ENCODE assay signal across 8 cellular contexts in the genomic region with DNA sequence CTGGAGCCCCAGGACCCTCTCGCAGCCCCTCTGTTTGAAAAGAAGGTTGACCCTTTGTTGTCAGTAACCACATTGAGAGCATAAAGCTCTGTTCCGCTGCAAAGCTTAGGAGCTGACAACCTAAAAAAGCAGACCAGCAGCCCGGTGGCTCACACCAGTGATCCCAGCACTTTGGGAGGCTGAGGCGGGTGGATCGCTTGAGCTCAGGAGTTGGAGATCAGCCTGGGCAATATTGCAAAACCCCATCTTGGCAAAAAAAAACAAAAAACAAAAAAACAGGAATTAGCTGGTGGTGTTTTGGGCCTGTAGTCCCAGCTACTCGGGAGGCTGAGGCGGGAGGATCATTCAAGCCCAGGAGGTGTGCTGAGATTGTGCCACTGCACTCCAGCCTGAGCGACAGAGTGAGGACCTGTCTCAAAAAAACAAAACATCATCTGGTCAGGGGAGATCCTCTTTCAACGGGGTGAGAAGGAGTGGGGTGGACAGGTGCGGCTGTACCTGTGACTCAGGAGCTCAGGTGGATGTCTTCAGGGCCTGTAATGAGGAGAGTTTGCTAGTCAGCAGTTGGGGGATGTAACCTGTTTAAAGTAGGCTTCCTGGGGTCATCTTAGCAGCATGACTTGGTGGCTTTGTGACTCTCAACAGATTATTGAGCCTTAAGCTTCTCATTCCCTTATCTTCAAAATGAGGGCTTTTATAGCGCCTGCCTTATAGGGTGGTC. TPM values are rescaled to one million over a fixed set of nuclear protein-coding genes. Genes with fewer than 3 reads are reported as not detected.
A peak's percentile ranks its signal among the peaks of the same experiment; 100 is the strongest.
DNase-seq lines count a peak whose midpoint lies in the region; ATAC-seq and TF ChIP-seq lines count a peak whose summit lies in the region.

No MANE protein-coding gene starts in this region.

- no peak for DNase-seq in Peyer's patch
- DNase-seq in fibroblast of mammary gland (ENCODE audit: low read depth) = no peak
- no peak for DNase-seq in prostate gland (ENCODE audit: low spot score)
- no peak for DNase-seq in SW480 (ENCODE audit: low spot score)
- DNase-seq in SIG-M5 treated with dmso at 0.1 percent for 504 hours (lab: John Stamatoyannopoulos, UW; ENCODE audit: unreplicated experiment) = no peak
- no peak for DNase-seq in DMS 273 (lab: John Stamatoyannopoulos, UW; ENCODE audit: unreplicated experiment)
- DNase-seq in activated gamma-delta T cell (lab: John Stamatoyannopoulos, UW) = no peak

- H3K4me1 ChIP-seq in Peyer's patch = peaks cover 0 to 7% (median 2%) of the 10 kb centered on the region in 4 donors
- no peaks in the 10 kb centered on the region for H3K4me1 ChIP-seq in prostate gland (replicated peaks)

- intact Hi-C loops in prostate gland (cut with DNase I) = no loop called here

- H3K36me3 ChIP-seq in Peyer's patch = peaks cover 0 to 34% (median 0%) of the 10 kb centered on the region in 3 donors
- H3K36me3 ChIP-seq in prostate gland = peaks cover 0 to 11% of the 10 kb centered on the region in 2 donors

- no peak for TF ChIP-seq CTCF in Peyer's patch (IDR thresholded peaks at IDR 0.05)
- TF ChIP-seq CTCF in fibroblast of mammary gland (conservative IDR thresholded peaks at IDR 0.05; ENCODE audit: control insufficient read depth, insufficient read depth, low read depth, low read length) = no peak
- TF ChIP-seq CTCF in prostate gland (IDR thresholded peaks at IDR 0.05) = no peak

- no peaks in the 10 kb centered on the region for H3K27me3 ChIP-seq in Peyer's patch
- no peaks in the 10 kb centered on the region for H3K27me3 ChIP-seq in prostate gland (replicated peaks; ENCODE audit: insufficient read depth)

- peak overlapping the region; percentile 31 to 57 (median 48) for H3K4me3 ChIP-seq in Peyer's patch
- peak overlapping the region; percentile 44 for H3K4me3 ChIP-seq in fibroblast of mammary gland (ENCODE audit: control insufficient read depth, low read depth, low read length)
- H3K4me3 ChIP-seq in prostate gland = peak overlapping the region; percentile 34 to 39

- no peak for TF ChIP-seq POLR2A in GM18505 (IDR thresholded peaks at IDR 0.05; ENCODE audit: borderline replicate concordance, extremely low read depth, insufficient read depth, insufficient read length)
- no peak for TF ChIP-seq POLR2A in Peyer's patch (IDR thresholded peaks at IDR 0.05)
- TF ChIP-seq POLR2A in prostate gland (IDR thresholded peaks at IDR 0.05) = no peak

- ATAC-seq in GM18505 (IDR thresholded peaks at IDR 0.05; ENCODE audit: unreplicated experiment) = peak; percentile 7

- no peaks in the 10 kb centered on the region for H3K9me3 ChIP-seq in Peyer's patch
- no peaks in the 10 kb centered on the region for H3K9me3 ChIP-seq in prostate gland

- 76% methylated on average over 11 of the region's 11 CpGs for WGBS in prostate gland

- no peak overlapping the region for H3K27ac ChIP-seq in Peyer's patch
- H3K27ac ChIP-seq in prostate gland = no peak overlapping the region

RNA-seq across cellular contexts. Expression of gene REEP2, which starts 0.7 kb away (rescaled TPM):
- total RNA-seq in Peyer's patch (10 to 100 TPM in 1 of 4 donors, 1 to 10 TPM in 3; 1.7 to 10.7 (median 2.1) TPM), prostate gland (10 to 100 TPM in 1 of 2 donors, 1 to 10 TPM in 1; 4.1 to 21.2 TPM)

RNA-seq across cellular contexts. Expression of gene EGR1, which starts 27.1 kb away (rescaled TPM):
- total RNA-seq in Peyer's patch (100 to 1,000 TPM in 1 of 4 donors, 10 to 100 TPM in 1, 1 to 10 TPM in 2; 5.3 to 109 (median 11.4) TPM), prostate gland (10 to 100 TPM; 12.2 to 19.5 TPM)
